In genomic region chrX:24149346-24150050, GRCh38 we compare ENCODE assay signal across 8 cellular contexts. TPM values are rescaled to one million over a fixed set of nuclear protein-coding genes. Genes with fewer than 3 reads are reported as not detected.
DNase-seq lines count a peak whose midpoint lies in the region; ATAC-seq and TF ChIP-seq lines count a peak whose summit lies in the region.

Gene ZFX (plus strand): TSS chrX:24149729. CDS start chrX:24172743, 23,014 bp downstream.

- H3K9me3 Mint-ChIP-seq in activated CD4-positive, alpha-beta T cell treated with anti-CD3 and anti-CD28 coated beads for 36 hours (ENCODE audit: low read depth), result no peaks in the 10 kb centered on the region

- ATAC-seq in GM21786 (IDR thresholded peaks at IDR 0.05; ENCODE audit: unreplicated experiment) (peak; percentile 38), left lung (peak; percentile 71)
- peak; percentile 43 for ATAC-seq in activated CD4-positive, alpha-beta T cell treated with anti-CD3 and anti-CD28 coated beads for 36 hours

- no peaks in the 10 kb centered on the region for H3K36me3 ChIP-seq in left lung

- intact Hi-C loops in activated CD4-positive, alpha-beta T cell treated with anti-CD3 and anti-CD28 coated beads for 36 hours (cut with DNase I, micrococcal nuclease), result loop anchor here (1.0 to 10.0 kb wide), 13 partner anchors 20 to 482 kb away; partner anchors contain the start of genes CXorf58 (in 2 of the 2), EIF2S3 (in 2 of the 2), APOO (in 1 of the 2) and PDK3 (in 1 of the 2)
- intact Hi-C loops in left lung (cut with DNase I), result no loop called here

- no peaks in the 10 kb centered on the region for H3K27me3 ChIP-seq in left lung

- H3K4me3 ChIP-seq in GM08714 (ENCODE audit: low read length) (peak within 1 kb of the TSS; percentile 98), LNCaP clone FGC (ENCODE audit: low read depth, low read length) (peak within 1 kb of the TSS; percentile 76), left lung (peak within 1 kb of the TSS; percentile 59 to 72)

- DNase-seq in LNCaP clone FGC (ENCODE audit: low read depth), result no peak
- DNase-seq in activated CD4-positive, alpha-beta T cell treated with anti-CD3 and anti-CD28 coated beads for 36 hours, result peak; percentile 75
- DNase-seq in left lung, result peak; percentile 84 to 90
- DNase-seq in stimulated activated CD4-positive, alpha-beta T cell treated with anti-CD3 and anti-CD28 coated beads, Interleukin-2, amount 100 ng/mL, for 4 hours (ENCODE audit: low read depth), result peak; percentile 56
- DNase-seq in DMS79 (lab: John Stamatoyannopoulos, UW), result no peak

- H3K9me3 ChIP-seq in left lung, result no peaks in the 10 kb centered on the region

- peaks cover 44 to 49% of the 10 kb centered on the region in 2 donors for H3K4me1 ChIP-seq in left lung

- 0 out of 2 replicates have a peak, but pooled peaks have one; percentile 5 for TF ChIP-seq CTCF in LNCaP clone FGC (IDR thresholded peaks at IDR 0.05; ENCODE audit: control insufficient read depth, extremely low read depth, insufficient read depth)
- no peak for TF ChIP-seq CTCF in left lung (IDR thresholded peaks at IDR 0.05)

- peak within 1 kb of the TSS; percentile 97 for H3K27ac Mint-ChIP-seq in activated CD4-positive, alpha-beta T cell treated with anti-CD3 and anti-CD28 coated beads for 36 hours

- H3K27ac ChIP-seq in cingulate gyrus (ENCODE audit: low read depth, low read length), result peak within 1 kb of the TSS; percentile 97
- peak within 1 kb of the TSS; percentile 94 to 99 for H3K27ac ChIP-seq in left lung

- H3K4me3 Mint-ChIP-seq in activated CD4-positive, alpha-beta T cell treated with anti-CD3 and anti-CD28 coated beads for 36 hours, result peak within 1 kb of the TSS; percentile 93

- H3K36me3 Mint-ChIP-seq in activated CD4-positive, alpha-beta T cell treated with anti-CD3 and anti-CD28 coated beads for 36 hours (ENCODE audit: low read depth), result peaks cover 26% of the 10 kb centered on the region

- POLR2A ChIA-PET in activated CD4-positive, alpha-beta T cell treated with anti-CD3 and anti-CD28 coated beads for 36 hours (lab: Charles Lee), result interaction anchor here (0.6 kb wide), 1 partner anchor 53 kb away, joined by 5 read pairs; no protein-coding TSS in a partner anchor

- no peaks in the 10 kb centered on the region for H3K27me3 Mint-ChIP-seq in activated CD4-positive, alpha-beta T cell treated with anti-CD3 and anti-CD28 coated beads for 36 hours

- CTCF ChIA-PET in activated CD4-positive, alpha-beta T cell treated with anti-CD3 and anti-CD28 coated beads for 36 hours (lab: Charles Lee), result no interaction called here

- peaks cover 52% of the 10 kb centered on the region for H3K4me1 Mint-ChIP-seq in activated CD4-positive, alpha-beta T cell treated with anti-CD3 and anti-CD28 coated beads for 36 hours

RNA-seq across cellular contexts. Expression of gene ZFX, which starts in this region (rescaled TPM):
- total RNA-seq in activated CD4-positive, alpha-beta T cell treated with anti-CD3 and anti-CD28 coated beads for 36 hours, result 10 to 100 TPM; 34.0 to 37.9 TPM
- total RNA-seq in left lung, result 10 to 100 TPM; 40.4 to 50.7 TPM

Comparison
In these comparisons a context has a peak if more than half of its experiments do, and no peak if none do; other contexts are left out.
1. DNase-seq: peak in activated CD4-positive, alpha-beta T cell treated with anti-CD3 and anti-CD28 coated beads for 36 hours (single experiment), left lung (2 of 2) and stimulated activated CD4-positive, alpha-beta T cell treated with anti-CD3 and anti-CD28 coated beads, Interleukin-2, amount 100 ng/mL, for 4 hours (single experiment); none in LNCaP clone FGC (single experiment) and DMS79 (single experiment).
2. intact Hi-C loops: an anchor here in activated CD4-positive, alpha-beta T cell treated with anti-CD3 and anti-CD28 coated beads for 36 hours (1.0 to 10.0 kb wide); none called in left lung.
3. Peak in every context shown above with its lines, with median percentiles within 50 percentile points of each other: H3K4me3 ChIP-seq and ATAC-seq.